In genomic region chr17:7014261-7014994, GRCh38 we compare ENCODE assay signal across 8 cellular contexts. TPM values are rescaled to one million over a fixed set of nuclear protein-coding genes. Genes with fewer than 3 reads are reported as not detected.
A peak's percentile ranks its signal among the peaks of the same experiment; 100 is the strongest.
DNase-seq lines count a peak whose midpoint lies in the region; ATAC-seq, FAIRE-seq and TF ChIP-seq lines count a peak whose summit lies in the region.

No MANE protein-coding gene starts in this region.

- peaks cover 4% of the 10 kb centered on the region for H3K36me3 ChIP-seq in bronchial epithelial cell (ENCODE audit: control insufficient read depth, insufficient read depth, low read length)

- peak overlapping the region; percentile 73 for H3K4me3 ChIP-seq in AG09309 (ENCODE audit: control insufficient read depth, low read depth, low read length)
- H3K4me3 ChIP-seq in WI38 (ENCODE audit: low read depth, low read length), result peak overlapping the region; percentile 99
- peak overlapping the region; percentile 98 for H3K4me3 ChIP-seq in bronchial epithelial cell (ENCODE audit: low read depth, low read length)

- FAIRE-seq in bronchial epithelial cell (lab: Jason Lieb, UNC), result no peak

- DNase-seq in AG09309 (ENCODE audit: low read depth), result peak; percentile 83
- peak; percentile 94 for DNase-seq in NCI-H2171 treated with DMSO at 0.1 percent for 48 hours (lab: John Stamatoyannopoulos, UW)
- peak; percentile 86 for DNase-seq in bronchial epithelial cell (ENCODE audit: low read depth)
- DNase-seq in iris pigment epithelial cell (ENCODE audit: low read depth), result peak; percentile 98
- DNase-seq in stimulated activated CD4-positive, alpha-beta T cell treated with anti-CD3 and anti-CD28 coated beads, Interleukin-12 subunit alpha, Interleukin-12 subunit beta, amount 100 ng/mL, for 24 hours (ENCODE audit: low read depth in 2 of 2), result peak; percentile 93 to 94

- no peaks in the 10 kb centered on the region for H3K27me3 ChIP-seq in bronchial epithelial cell (ENCODE audit: control insufficient read depth, insufficient read depth, low read length)

- ATAC-seq in GM18873 (IDR thresholded peaks at IDR 0.05; ENCODE audit: low FRiP score, unreplicated experiment), result peak; percentile 57
- peak; percentile 79 for ATAC-seq in HG03135 (IDR thresholded peaks at IDR 0.05; ENCODE audit: unreplicated experiment)

- TF ChIP-seq CTCF in AG09309 (IDR thresholded peaks at IDR 0.05; ENCODE audit: control insufficient read depth, insufficient read depth, low read depth, low read length, missing control alignments) (peak; percentile 57), WI38 (IDR thresholded peaks at IDR 0.05; ENCODE audit: low read depth, low read length) (peak; percentile 37), bronchial epithelial cell (IDR thresholded peaks at IDR 0.05; ENCODE audit: insufficient read depth, low read length, severe bottlenecking) (peak; percentile 62)

RNA-seq across cellular contexts. Expression of gene RNASEK, which starts 2.0 kb away (rescaled TPM):
- total RNA-seq in bronchial epithelial cell, result 5.3 and 25.5 TPM in 2 replicates

RNA-seq across cellular contexts. Expression of gene BCL6B, which starts 8.4 kb away (rescaled TPM):
- total RNA-seq in bronchial epithelial cell, result not detected in 2 replicates

RNA-seq across cellular contexts. Expression of gene ALOX12, which starts 18.6 kb away (rescaled TPM):
- 0.26 and 1.2 TPM in 2 replicates for total RNA-seq in bronchial epithelial cell

RNA-seq across cellular contexts. Expression of gene SLC16A13, which starts 21.4 kb away (rescaled TPM):
- total RNA-seq in bronchial epithelial cell, result 0.26 and 1.2 TPM in 2 replicates

RNA-seq across cellular contexts. Expression of gene SLC16A11, which starts 29.5 kb away (rescaled TPM):
- 0.38 TPM in 1 of 2 replicates, not detected in the other for total RNA-seq in bronchial epithelial cell

Comparison
In these comparisons a context has a peak if more than half of its experiments do, and no peak if none do; other contexts are left out.
1. Peak in every context shown above with its lines: DNase-seq, ATAC-seq and H3K4me3 ChIP-seq.